In genomic region chr10:130935051-130935450, GRCh38 we compare ENCODE assay signal across 2 cellular contexts.
TF ChIP-seq lines count a peak whose summit lies in the region.

No MANE protein-coding gene starts in this region.

TF ChIP-seq in GM23338, 12 proteins besides CTCF, POLR2A, EP300 and RAD21:
- TF ChIP-seq JUNB (IDR thresholded peaks at IDR 0.05; ENCODE audit: unreplicated experiment): no peak
- TF ChIP-seq EZH2 (IDR thresholded peaks at IDR 0.05; ENCODE audit: low read depth, unreplicated experiment): no peak
- no peak for TF ChIP-seq ZNF462 (CRISPR knock-in tag; IDR thresholded peaks at IDR 0.05)
- TF ChIP-seq CREB1 (CRISPR knock-in tag; IDR thresholded peaks at IDR 0.05; ENCODE audit: low read depth): no peak
- no peak for TF ChIP-seq POLR2AphosphoS5 (IDR thresholded peaks at IDR 0.05; ENCODE audit: low read depth)
- no peak for TF ChIP-seq ZNF331 (CRISPR knock-in tag; IDR thresholded peaks at IDR 0.05; ENCODE audit: low read depth)
- TF ChIP-seq ETS1 (IDR thresholded peaks at IDR 0.05): no peak
- no peak for TF ChIP-seq STAT1 (IDR thresholded peaks at IDR 0.05; ENCODE audit: unreplicated experiment)
- TF ChIP-seq REST (IDR thresholded peaks at IDR 0.05; ENCODE audit: unreplicated experiment): no peak
- TF ChIP-seq NANOG (IDR thresholded peaks at IDR 0.05; ENCODE audit: borderline replicate concordance): no peak
- TF ChIP-seq EZH2phosphoT487 (IDR thresholded peaks at IDR 0.05; ENCODE audit: unreplicated experiment): no peak
- no peak for TF ChIP-seq ZNF114 (CRISPR knock-in tag; IDR thresholded peaks at IDR 0.05)
TF ChIP-seq in GM23338: peak in this region for 0.

TF ChIP-seq in H1, 55 proteins besides CTCF, POLR2A, EP300 and RAD21:
- TF ChIP-seq CBX5 (IDR thresholded peaks at IDR 0.05; ENCODE audit: low read depth, low read length) (no peak), POU5F1 (IDR thresholded peaks at IDR 0.05; ENCODE audit: low read depth, low read length) (no peak), CTBP2 (IDR thresholded peaks at IDR 0.05; ENCODE audit: borderline replicate concordance, insufficient read depth, insufficient read length, low read length) (no peak), HDAC2 (IDR thresholded peaks at IDR 0.05; ENCODE audit: borderline replicate concordance in 1 of 2, low read depth in 2 of 2, low read length in 2 of 2) (0 out of 4 replicates have a peak, but pooled peaks of 1 of the 2 experiments have one; percentile 7), SP1 (IDR thresholded peaks at IDR 0.05; ENCODE audit: low read depth, low read length) (no peak), GABPA (IDR thresholded peaks at IDR 0.05; ENCODE audit: borderline replicate concordance, insufficient read depth, low read length) (no peak), TEAD4 (IDR thresholded peaks at IDR 0.05; ENCODE audit: low read depth, low read length) (peak; percentile 29; the same call in 1 of the 2 replicates), SRF (IDR thresholded peaks at IDR 0.05; ENCODE audit: low read depth, low read length) (no peak), KDM1A (IDR thresholded peaks at IDR 0.05; ENCODE audit: borderline replicate concordance, low read length) (no peak), JUN (IDR thresholded peaks at IDR 0.05; ENCODE audit: low read depth, low read length) (no peak)
